Comparison of ENCODE assay signal across 1 cellular context in genomic region chr16:58651965-58652348, GRCh38.
TF ChIP-seq lines count a peak whose summit lies in the region.

No MANE protein-coding gene starts in this region.

TF ChIP-seq in GM23338, 12 proteins besides CTCF, POLR2A, EP300 and RAD21 (continued from another document):
- no peak for TF ChIP-seq ZNF462 (CRISPR knock-in tag; IDR thresholded peaks at IDR 0.05)
- TF ChIP-seq REST (IDR thresholded peaks at IDR 0.05; ENCODE audit: unreplicated experiment), result no peak
- TF ChIP-seq EZH2 (IDR thresholded peaks at IDR 0.05; ENCODE audit: low read depth, unreplicated experiment), result no peak
- no peak for TF ChIP-seq ETS1 (IDR thresholded peaks at IDR 0.05)
- TF ChIP-seq CREB1 (CRISPR knock-in tag; IDR thresholded peaks at IDR 0.05; ENCODE audit: low read depth), result no peak
- no peak for TF ChIP-seq ZNF331 (CRISPR knock-in tag; IDR thresholded peaks at IDR 0.05; ENCODE audit: low read depth)
- no peak for TF ChIP-seq STAT1 (IDR thresholded peaks at IDR 0.05; ENCODE audit: unreplicated experiment)
- TF ChIP-seq JUNB (IDR thresholded peaks at IDR 0.05; ENCODE audit: unreplicated experiment), result no peak
